Comparison of ENCODE assay signal across 17 cellular contexts in genomic region chr11:28133146-28133545, GRCh38.
"Had no signal": no experiment of that assay in that cellular context is flagged by ENCODE, and none has a peak within 500 bp of the region (broad histone marks: within the 10 kb centered on the region; RNA-seq: fewer than 3 reads in every experiment).

No MANE protein-coding gene starts in this region.

- H3K4me1 ChIP-seq: left ventricle myocardium inferior, pancreas, sigmoid colon had no signal

- H3K4me1 Mint-ChIP-seq: activated CD4-positive, alpha-beta T cell treated with anti-CD3 and anti-CD28 coated beads, Interleukin-2, amount 10 ng/mL, durations not matched to agents 7 days and 5 days; activated naive CD8-positive, alpha-beta T cell treated with anti-CD3 and anti-CD28 coated beads, Interleukin-2, amount 10 ng/mL, durations not matched to agents 7 days and 5 days; memory B cell had no signal

- ATAC-seq: mucosa of descending colon; naive thymus-derived CD4-positive, alpha-beta T cell; pancreas had no signal

- H3K27me3 ChIP-seq: pancreas, sigmoid colon had no signal

- H3K9me3 ChIP-seq: left ventricle myocardium inferior, pancreas, sigmoid colon had no signal

- H3K27ac Mint-ChIP-seq: activated CD4-positive, alpha-beta T cell treated with anti-CD3 and anti-CD28 coated beads, Interleukin-2, amount 10 ng/mL, durations not matched to agents 7 days and 5 days; activated naive CD8-positive, alpha-beta T cell treated with anti-CD3 and anti-CD28 coated beads, Interleukin-2, amount 10 ng/mL, durations not matched to agents 7 days and 5 days; activated T-helper 1 cell treated with anti-CD3 and anti-CD28 coated beads, Interleukin-12 subunit alpha, Interleukin-12 subunit beta, Interleukin-2, Interleukin-4 antibody, amounts not matched to agents 30 ng/mL and 10 ng/mL and 1 ng/mL, durations not matched to agents 14 hours and 24 hours and 36 hours; memory B cell; naive thymus-derived CD4-positive, alpha-beta T cell had no signal

- H3K27ac ChIP-seq: epithelial cell of prostate, left ventricle myocardium inferior, pancreas, sigmoid colon had no signal

- H3K27me3 Mint-ChIP-seq: activated CD4-positive, alpha-beta T cell treated with anti-CD3 and anti-CD28 coated beads, Interleukin-2, amount 10 ng/mL, durations not matched to agents 7 days and 5 days; activated naive CD8-positive, alpha-beta T cell treated with anti-CD3 and anti-CD28 coated beads, Interleukin-2, amount 10 ng/mL, durations not matched to agents 7 days and 5 days; memory B cell; naive thymus-derived CD4-positive, alpha-beta T cell had no signal

- DNase-seq: activated CD4-positive, alpha-beta T cell treated with anti-CD3 and anti-CD28 coated beads, Interleukin-2, amount 10 ng/mL, durations not matched to agents 7 days and 5 days; activated CD4-positive, CD25-positive, alpha-beta regulatory T cell; activated CD8-positive, alpha-beta memory T cell treated with anti-CD3 and anti-CD28 coated beads, Interleukin-2, amount 50 U/mL, for 48 hours; activated naive CD8-positive, alpha-beta T cell treated with anti-CD3 and anti-CD28 coated beads, Interleukin-2, amount 10 ng/mL, durations not matched to agents 7 days and 5 days; anterior cingulate cortex; hippocampal formation; kidney; left ventricle myocardium inferior; mucosa of descending colon; naive thymus-derived CD4-positive, alpha-beta T cell; pancreas; sigmoid colon; stimulated activated CD4-positive, alpha-beta T cell treated with anti-CD3 and anti-CD28 coated beads, Interleukin-12 subunit alpha, Interleukin-12 subunit beta, amount 100 ng/mL, for 4 hours; stimulated activated CD4-positive, alpha-beta T cell treated with anti-CD3 and anti-CD28 coated beads, Interleukin-2, amount 100 ng/mL, for 24 hours had no signal

- H3K4me3 Mint-ChIP-seq: activated CD4-positive, alpha-beta T cell treated with anti-CD3 and anti-CD28 coated beads, Interleukin-2, amount 10 ng/mL, durations not matched to agents 7 days and 5 days; activated naive CD8-positive, alpha-beta T cell treated with anti-CD3 and anti-CD28 coated beads, Interleukin-2, amount 10 ng/mL, durations not matched to agents 7 days and 5 days; activated T-helper 1 cell treated with anti-CD3 and anti-CD28 coated beads, Interleukin-12 subunit alpha, Interleukin-12 subunit beta, Interleukin-2, Interleukin-4 antibody, amounts not matched to agents 30 ng/mL and 10 ng/mL and 1 ng/mL, durations not matched to agents 14 hours and 24 hours and 36 hours; memory B cell; naive thymus-derived CD4-positive, alpha-beta T cell had no signal

- H3K4me3 ChIP-seq: left ventricle myocardium inferior, mucosa of descending colon, pancreas, sigmoid colon had no signal

- FAIRE-seq: pancreas had no signal

- H3K36me3 ChIP-seq: pancreas had no signal
